10 cellular contexts compared by ENCODE assay signal in the genomic region with DNA sequence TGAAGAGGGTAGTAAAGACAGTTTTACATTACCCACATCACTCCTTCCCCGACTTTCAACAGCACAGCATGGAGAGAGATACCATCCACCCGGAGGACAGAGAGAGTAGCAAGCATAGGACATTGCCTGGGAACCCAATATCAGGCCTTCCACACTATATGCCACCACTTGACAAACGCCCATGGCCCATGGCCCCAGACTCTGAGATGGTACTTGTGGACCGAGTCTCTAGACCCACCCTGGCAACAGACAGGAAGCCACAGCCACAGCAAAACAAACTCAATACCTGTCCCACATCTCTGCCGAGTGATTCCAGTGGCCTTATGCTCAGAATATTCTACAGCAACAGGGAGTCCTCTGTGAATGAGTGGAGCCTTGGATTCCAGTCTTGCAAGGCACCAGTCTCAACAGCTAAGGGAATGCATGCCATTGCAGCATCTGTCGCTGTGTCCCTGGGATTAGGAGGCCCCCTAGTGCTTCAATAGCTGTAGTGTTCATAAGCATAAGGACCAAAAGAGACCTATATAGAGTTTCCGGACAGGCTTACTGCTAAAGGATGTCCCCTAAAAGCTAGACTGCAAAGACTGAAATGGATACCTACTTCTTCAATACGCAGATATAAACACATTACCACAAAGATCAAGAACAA. TPM values are rescaled to one million over a fixed set of nuclear protein-coding genes. Genes with fewer than 3 reads are reported as not detected.
DNase-seq lines count a peak whose midpoint lies in the region; ATAC-seq and TF ChIP-seq lines count a peak whose summit lies in the region.
"Had no signal": no experiment of that assay in that cellular context is flagged by ENCODE, and none has a peak within 500 bp of the region (broad histone marks: within the 10 kb centered on the region; RNA-seq: fewer than 3 reads in every experiment).

No MANE protein-coding gene starts in this region.

- H3K4me3 Mint-ChIP-seq in brain = no peak overlapping the region
- no peak overlapping the region for H3K4me3 Mint-ChIP-seq in type B pancreatic cell

- intact Hi-C loops in left colon (cut with DNase I, micrococcal nuclease) = no loop called here

- H3K27me3 Mint-ChIP-seq in brain (peaks cover 4% of the 10 kb centered on the region), type B pancreatic cell (peaks cover 5% of the 10 kb centered on the region)

- peaks cover 6% of the 10 kb centered on the region for H3K27me3 ChIP-seq in HL-60 (ENCODE audit: insufficient read depth, poor library complexity, severe bottlenecking)

- no peaks in the 10 kb centered on the region for H3K36me3 Mint-ChIP-seq in brain
- no peaks in the 10 kb centered on the region for H3K36me3 Mint-ChIP-seq in type B pancreatic cell

- no peak overlapping the region for H3K27ac ChIP-seq in HL-60 (replicated peaks)
- H3K27ac ChIP-seq: BLaER1 treated with 17β-estradiol and CSF1 and Interleukin-3, amounts not matched to agents 10 nM and 100 nM had no signal

- H3K4me1 Mint-ChIP-seq in brain = no peaks in the 10 kb centered on the region
- H3K4me1 Mint-ChIP-seq in type B pancreatic cell (ENCODE audit: unreplicated experiment) = no peaks in the 10 kb centered on the region

- ATAC-seq in GM19455 (IDR thresholded peaks at IDR 0.05; ENCODE audit: unreplicated experiment) = peak; percentile 80
- ATAC-seq in left colon = peak; percentile 85

- no peak overlapping the region for H3K4me3 ChIP-seq in HL-60 (replicated peaks; ENCODE audit: insufficient read depth, low read length)
- H3K4me3 ChIP-seq: BLaER1 treated with 17β-estradiol and CSF1 and Interleukin-3, amounts not matched to agents 10 nM and 100 nM had no signal

- DNase-seq in NCI-H2029 (lab: John Stamatoyannopoulos, UW) (peak; percentile 4), NCI-H2029 treated with DMSO at 0.1 percent for 48 hours (lab: John Stamatoyannopoulos, UW) (no peak), HL-60 (ENCODE audit: low read depth in 1 of 2, low spot score in 1 of 2) (peak in 1 of 2 experiments; percentile 46), RPMI8226 (peak; percentile 50), left colon (peak in 1 of 2 donors; percentile 23), type B pancreatic cell (ENCODE audit: extremely low spot score, unreplicated experiment) (no peak)

- H3K9me3 Mint-ChIP-seq in brain (no peaks in the 10 kb centered on the region), type B pancreatic cell (no peaks in the 10 kb centered on the region)

- TF ChIP-seq CTCF in HL-60 (IDR thresholded peaks at IDR 0.05; ENCODE audit: insufficient read depth, low read length) (peak; percentile 18), brain (conservative IDR thresholded peaks at IDR 0.05) (peak; percentile 56 to 60), type B pancreatic cell (conservative IDR thresholded peaks at IDR 0.05) (peak; percentile 71)

- H3K27ac Mint-ChIP-seq in brain = no peak overlapping the region
- no peak overlapping the region for H3K27ac Mint-ChIP-seq in type B pancreatic cell

RNA-seq across cellular contexts. Expression of a gene that starts 14.7 kb away (rescaled TPM):
- not detected for polyA plus RNA-seq in brain (ENCODE audit: insufficient read depth, low read depth, low replicate concordance)
- total RNA-seq in left colon = not detected
- not detected in 2 replicates for total RNA-seq in type B pancreatic cell (ENCODE audit: low replicate concordance)
- total RNA-seq: urinary bladder had no signal
- polyA plus RNA-seq: urinary bladder had no signal

Comparison
In these comparisons a context has a peak if more than half of its experiments do, and no peak if none do; other contexts are left out.
1. DNase-seq: peak in NCI-H2029 (single experiment) and RPMI8226 (single experiment); none in NCI-H2029 treated with DMSO at 0.1 percent for 48 hours (single experiment) and type B pancreatic cell (single experiment).
2. CTCF ChIP-seq: peak in every context shown above with its lines; median percentile 71 in type B pancreatic cell; 58 in brain; 18 in HL-60.